In genomic region chr2:152924219-152924618, GRCh38 we compare ENCODE assay signal across 18 cellular contexts.
A peak's percentile ranks its signal among the peaks of the same experiment; 100 is the strongest.
DNase-seq lines count a peak whose midpoint lies in the region; ATAC-seq and TF ChIP-seq lines count a peak whose summit lies in the region.
"Had no signal": no experiment of that assay in that cellular context is flagged by ENCODE, and none has a peak within 500 bp of the region (broad histone marks: within the 10 kb centered on the region; RNA-seq: fewer than 3 reads in every experiment).

No MANE protein-coding gene starts in this region.

- H3K36me3 ChIP-seq in breast epithelium (no peaks in the 10 kb centered on the region), left lung (no peaks in the 10 kb centered on the region), H7 (replicated peaks; ENCODE audit: control insufficient read depth, insufficient read depth, low read length) (no peaks in the 10 kb centered on the region)
- H3K36me3 ChIP-seq: BE2C had no signal

- intact Hi-C loops in breast epithelium (cut with DNase I; ENCODE audit: low total_unique reads) (no loop called here), left lung (cut with DNase I) (no loop called here)

- H3K27ac ChIP-seq in breast epithelium, result peak overlapping the region; percentile 22 to 48
- peak overlapping the region; percentile 41 for H3K27ac ChIP-seq in epithelial cell of prostate
- H3K27ac ChIP-seq in left lung, result no peak overlapping the region
- H3K27ac ChIP-seq: GM23248 had no signal

- TF ChIP-seq POLR2A in breast epithelium (IDR thresholded peaks at IDR 0.05), result no peak

- peak; percentile 54 for ATAC-seq in left lung
- ATAC-seq: GM12878 had no signal

- H3K4me3 ChIP-seq in breast epithelium (no peak overlapping the region), left lung (no peak overlapping the region), H7 (ENCODE audit: insufficient read depth, low read depth, low read length) (no peak overlapping the region)
- H3K4me3 ChIP-seq: GM12878, GM23248 had no signal

- DNase-seq in breast epithelium (ENCODE audit: low spot score in 2 of 2) (no peak), epithelial cell of prostate (ENCODE audit: low read depth, low spot score) (no peak), left lung (no peak), NCI-H1092 treated with DMSO at 0.1 percent for 48 hours (lab: John Stamatoyannopoulos, UW) (no peak), H7 (no peak)
- DNase-seq in activated CD4-positive, alpha-beta T cell treated with anti-CD3 and anti-CD28 coated beads, Interleukin-2, amount 50 U/mL, for 4 hours, result no peak
- DNase-seq: ACHN; BE2C; C1 segment of cervical spinal cord; CD4-positive, CD25-positive, alpha-beta regulatory T cell; CD8-positive, alpha-beta memory T cell; COR-L47; DMS 273 treated with DMSO at 0.1 percent for 48 hours; DND-41; EL; HCEC 1CT had no signal

- H3K4me1 ChIP-seq in breast epithelium, result no peaks in the 10 kb centered on the region
- H3K4me1 ChIP-seq in left lung, result peaks cover 0 to 4% of the 10 kb centered on the region in 2 donors
- H3K4me1 ChIP-seq: BE2C had no signal

- H3K27me3 ChIP-seq in breast epithelium (no peaks in the 10 kb centered on the region), left lung (no peaks in the 10 kb centered on the region), H7 (ENCODE audit: control insufficient read depth, insufficient read depth, low read length) (no peaks in the 10 kb centered on the region)
- H3K27me3 ChIP-seq: BE2C had no signal

- TF ChIP-seq CTCF in breast epithelium (IDR thresholded peaks at IDR 0.05), result no peak
- TF ChIP-seq CTCF in left lung (IDR thresholded peaks at IDR 0.05), result no peak

- H3K9me3 ChIP-seq in breast epithelium, result no peaks in the 10 kb centered on the region
- H3K9me3 ChIP-seq in left lung, result no peaks in the 10 kb centered on the region
- H3K9me3 ChIP-seq: BE2C had no signal

Comparison
In these comparisons a context has a peak if more than half of its experiments do, and no peak if none do; other contexts are left out.
1. H3K27ac ChIP-seq: peak in breast epithelium (2 of 2) and epithelial cell of prostate (single experiment); none in left lung (0 of 2).